Comparison of ENCODE assay signal across 14 cellular contexts in the genomic region with DNA sequence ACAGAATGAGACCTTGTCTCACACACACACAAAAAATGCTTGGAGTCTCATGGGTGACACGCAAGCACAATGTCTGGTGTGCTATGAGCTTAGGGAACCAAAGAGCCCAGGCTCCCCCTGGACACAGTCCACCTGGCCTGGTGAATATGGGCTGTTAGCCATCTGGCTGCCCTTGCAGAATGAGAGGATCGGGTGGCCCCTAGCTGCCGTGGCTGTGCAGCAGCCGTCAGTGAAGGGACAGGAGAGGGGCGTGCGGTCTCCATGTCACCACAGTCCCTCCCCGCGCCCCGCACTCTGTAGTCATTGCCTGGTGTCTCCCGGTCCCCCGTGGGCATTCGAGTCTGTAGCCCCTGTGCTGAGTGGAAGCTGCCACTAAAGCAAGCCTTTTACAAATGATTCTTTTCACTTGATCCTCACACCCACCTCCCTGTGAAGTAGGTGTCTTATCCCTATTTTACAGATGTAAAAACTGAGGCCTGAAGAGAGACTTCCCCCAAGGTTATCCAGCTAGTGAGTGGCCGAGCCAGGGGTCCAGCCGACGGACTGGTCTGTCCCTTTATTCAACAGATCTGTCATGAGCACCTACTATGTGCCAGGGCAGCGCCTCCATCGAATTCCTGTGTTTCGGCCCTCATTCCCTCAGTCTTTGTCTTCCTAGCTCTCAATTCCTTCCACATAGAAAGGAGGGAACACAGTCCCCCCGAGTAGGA.
"Had no signal": no experiment of that assay in that cellular context is flagged by ENCODE, and none has a peak within 500 bp of the region (broad histone marks: within the 10 kb centered on the region; RNA-seq: fewer than 3 reads in every experiment).

No MANE protein-coding gene starts in this region.

- H3K27me3 ChIP-seq: gastroesophageal sphincter, upper lobe of right lung had no signal

- ATAC-seq: activated CD4-positive, alpha-beta T cell treated with anti-CD3 and anti-CD28 coated beads for 36 hours; activated T-cell treated with anti-CD3 and anti-CD28 coated beads, Interleukin-2, amount 50 U/mL, for 72 hours; gastroesophageal sphincter; mucosa of descending colon; natural killer cell; upper lobe of right lung had no signal

- H3K4me1 ChIP-seq: upper lobe of right lung had no signal

- H3K27ac ChIP-seq: coronary artery, gastroesophageal sphincter, upper lobe of right lung had no signal

- DNase-seq: activated CD4-positive, alpha-beta memory T cell treated with anti-CD3 and anti-CD28 coated beads, Interleukin-2, amount 10 ng/mL, durations not matched to agents 7 days and 5 days; activated CD4-positive, alpha-beta T cell treated with anti-CD3 and anti-CD28 coated beads for 36 hours; activated T-cell treated with anti-CD3 and anti-CD28 coated beads, Interleukin-2, amount 50 U/mL, for 72 hours; aorta; effector CD8-positive, alpha-beta T cell; mammary epithelial cell; mucosa of descending colon; natural killer cell; occipital lobe; stimulated activated CD4-positive, alpha-beta T cell treated with anti-CD3 and anti-CD28 coated beads, Interleukin-15, amount 100 ng/mL, for 24 hours; stimulated activated CD4-positive, alpha-beta T cell treated with anti-CD3 and anti-CD28 coated beads, Interleukin-4, amount 100 ng/mL, for 24 hours; upper lobe of right lung had no signal

- H3K4me3 ChIP-seq: coronary artery, gastroesophageal sphincter, mucosa of descending colon, upper lobe of right lung had no signal

- H3K9me3 ChIP-seq: gastroesophageal sphincter, mucosa of descending colon, upper lobe of right lung had no signal
